ENCODE assay signal across 25 cellular contexts in the genomic region with DNA sequence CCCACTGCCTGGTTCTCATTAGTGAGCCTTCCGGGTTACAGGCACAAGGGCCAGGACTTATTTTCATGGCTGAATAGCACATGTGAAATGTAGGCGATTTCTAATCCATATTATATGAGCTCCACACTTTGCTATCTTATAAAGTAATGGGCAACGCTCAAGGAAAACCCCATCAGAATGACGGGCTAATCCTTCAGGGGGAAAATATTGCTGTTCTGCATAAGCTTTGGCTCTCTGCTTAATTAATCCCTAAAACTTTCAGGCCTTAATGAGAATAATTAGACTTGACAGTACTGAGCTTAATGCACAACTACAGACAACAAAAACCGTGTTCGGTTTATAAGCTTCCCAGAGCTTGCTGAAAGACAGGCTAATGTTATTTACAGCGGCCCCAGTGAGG.
"Had no signal": no experiment of that assay in that cellular context is flagged by ENCODE, and none has a peak within 500 bp of the region (broad histone marks: within the 10 kb centered on the region; RNA-seq: fewer than 3 reads in every experiment).

No MANE protein-coding gene starts in this region.

- FAIRE-seq: astrocyte, endothelial cell of umbilical vein, frontal cortex had no signal

- H3K27ac Mint-ChIP-seq: activated naive CD4-positive, alpha-beta T cell treated with anti-CD3 and anti-CD28 coated beads for 36 hours; activated naive CD8-positive, alpha-beta T cell treated with anti-CD3 and anti-CD28 coated beads for 36 hours; activated T-helper 1 cell treated with anti-CD3 and anti-CD28 coated beads, Interleukin-12 subunit alpha, Interleukin-12 subunit beta, Interleukin-2, Interleukin-4 antibody, amounts not matched to agents 30 ng/mL and 10 ng/mL and 1 ng/mL, durations not matched to agents 14 hours and 24 hours and 36 hours; effector memory CD8-positive, alpha-beta T cell had no signal

- H3K9me3 Mint-ChIP-seq: activated naive CD4-positive, alpha-beta T cell treated with anti-CD3 and anti-CD28 coated beads for 36 hours; neural crest cell had no signal

- H3K36me3 ChIP-seq: left ventricle myocardium inferior, spleen, tibial nerve had no signal

- ATAC-seq: effector memory CD8-positive, alpha-beta T cell; esophagus mucosa; psoas muscle; right cardiac atrium had no signal

- H3K27me3 Mint-ChIP-seq: activated naive CD8-positive, alpha-beta T cell treated with anti-CD3 and anti-CD28 coated beads for 36 hours; effector memory CD8-positive, alpha-beta T cell; naive B cell had no signal

- H3K4me1 ChIP-seq: parathyroid adenoma, psoas muscle had no signal

- H3K9ac ChIP-seq: parathyroid adenoma had no signal

- H3K4me3 ChIP-seq: left ventricle myocardium inferior, psoas muscle, spleen, tibial nerve had no signal

- DNase-seq: activated CD4-positive, alpha-beta T cell treated with anti-CD3 and anti-CD28 coated beads for 4 hours; activated CD4-positive, alpha-beta T cell treated with anti-CD3 and anti-CD28 coated beads, Interleukin-2, amount 50 U/mL, for 4 hours; activated effector memory CD4-positive, alpha-beta T cell treated with anti-CD3 and anti-CD28 coated beads, Interleukin-2, amount 50 U/mL, for 16 hours; activated naive CD4-positive, alpha-beta T cell treated with anti-CD3 and anti-CD28 coated beads for 36 hours; activated naive CD8-positive, alpha-beta T cell treated with anti-CD3 and anti-CD28 coated beads for 36 hours; caudate nucleus; cortex of kidney; effector memory CD8-positive, alpha-beta T cell; glutamatergic neuron; islet precursor cell; left ventricle myocardium inferior; naive B cell; nucleus accumbens; psoas muscle; right cardiac atrium; spleen; stimulated activated naive CD4-positive, alpha-beta T cell treated with Interleukin-2 at 50 U/mL for 16 hours had no signal

- H3K36me3 Mint-ChIP-seq: activated naive CD8-positive, alpha-beta T cell treated with anti-CD3 and anti-CD28 coated beads for 36 hours had no signal

- H3K27me3 ChIP-seq: spleen, tibial nerve had no signal

- H3K27ac ChIP-seq: left ventricle myocardium inferior, parathyroid adenoma, psoas muscle, spleen, tibial nerve had no signal

- H3K4me3 Mint-ChIP-seq: activated naive CD4-positive, alpha-beta T cell treated with anti-CD3 and anti-CD28 coated beads for 36 hours; activated naive CD8-positive, alpha-beta T cell treated with anti-CD3 and anti-CD28 coated beads for 36 hours; activated T-helper 1 cell treated with anti-CD3 and anti-CD28 coated beads, Interleukin-12 subunit alpha, Interleukin-12 subunit beta, Interleukin-2, Interleukin-4 antibody, amounts not matched to agents 30 ng/mL and 10 ng/mL and 1 ng/mL, durations not matched to agents 14 hours and 24 hours and 36 hours; effector memory CD8-positive, alpha-beta T cell; neural crest cell had no signal
